Comparison of ENCODE assay signal across 1 cellular context in the genomic region with DNA sequence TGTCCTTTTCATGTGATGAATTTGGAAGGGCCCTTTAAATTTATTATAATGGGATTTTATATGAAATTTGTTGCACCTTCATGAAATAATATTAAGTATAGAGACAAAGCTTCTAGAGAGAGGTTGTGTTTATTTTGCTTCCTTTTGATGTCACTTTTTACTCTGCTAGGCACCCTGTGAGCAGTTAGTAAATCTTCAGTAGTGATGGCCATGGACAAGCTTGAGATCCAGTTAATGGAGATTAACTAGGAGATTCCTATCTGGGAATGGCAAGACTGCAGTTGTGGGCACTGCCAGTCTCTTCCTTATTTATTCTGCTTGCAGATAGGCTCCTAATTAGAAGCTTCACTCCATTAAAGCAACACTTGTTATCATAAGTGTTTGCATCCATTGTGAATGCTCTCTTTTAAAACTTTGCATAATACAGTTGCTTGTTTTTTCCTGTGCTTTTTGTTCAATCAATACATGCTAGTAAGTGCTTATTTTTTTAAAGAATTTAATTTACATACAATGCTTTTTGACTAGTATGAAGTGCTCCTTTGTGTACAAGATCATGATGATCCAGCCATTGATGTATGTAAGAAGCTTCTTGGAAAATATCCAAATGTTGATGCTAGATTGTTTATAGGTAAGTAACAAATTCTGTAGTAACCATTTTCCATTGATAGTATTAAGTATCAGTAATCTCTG.
TF ChIP-seq lines count a peak whose summit lies in the region.

No MANE protein-coding gene starts in this region.

TF ChIP-seq in GM12878, 131 proteins besides CTCF, POLR2A, EP300 and RAD21 (continued from another document):
- TF ChIP-seq, protein P1, sequence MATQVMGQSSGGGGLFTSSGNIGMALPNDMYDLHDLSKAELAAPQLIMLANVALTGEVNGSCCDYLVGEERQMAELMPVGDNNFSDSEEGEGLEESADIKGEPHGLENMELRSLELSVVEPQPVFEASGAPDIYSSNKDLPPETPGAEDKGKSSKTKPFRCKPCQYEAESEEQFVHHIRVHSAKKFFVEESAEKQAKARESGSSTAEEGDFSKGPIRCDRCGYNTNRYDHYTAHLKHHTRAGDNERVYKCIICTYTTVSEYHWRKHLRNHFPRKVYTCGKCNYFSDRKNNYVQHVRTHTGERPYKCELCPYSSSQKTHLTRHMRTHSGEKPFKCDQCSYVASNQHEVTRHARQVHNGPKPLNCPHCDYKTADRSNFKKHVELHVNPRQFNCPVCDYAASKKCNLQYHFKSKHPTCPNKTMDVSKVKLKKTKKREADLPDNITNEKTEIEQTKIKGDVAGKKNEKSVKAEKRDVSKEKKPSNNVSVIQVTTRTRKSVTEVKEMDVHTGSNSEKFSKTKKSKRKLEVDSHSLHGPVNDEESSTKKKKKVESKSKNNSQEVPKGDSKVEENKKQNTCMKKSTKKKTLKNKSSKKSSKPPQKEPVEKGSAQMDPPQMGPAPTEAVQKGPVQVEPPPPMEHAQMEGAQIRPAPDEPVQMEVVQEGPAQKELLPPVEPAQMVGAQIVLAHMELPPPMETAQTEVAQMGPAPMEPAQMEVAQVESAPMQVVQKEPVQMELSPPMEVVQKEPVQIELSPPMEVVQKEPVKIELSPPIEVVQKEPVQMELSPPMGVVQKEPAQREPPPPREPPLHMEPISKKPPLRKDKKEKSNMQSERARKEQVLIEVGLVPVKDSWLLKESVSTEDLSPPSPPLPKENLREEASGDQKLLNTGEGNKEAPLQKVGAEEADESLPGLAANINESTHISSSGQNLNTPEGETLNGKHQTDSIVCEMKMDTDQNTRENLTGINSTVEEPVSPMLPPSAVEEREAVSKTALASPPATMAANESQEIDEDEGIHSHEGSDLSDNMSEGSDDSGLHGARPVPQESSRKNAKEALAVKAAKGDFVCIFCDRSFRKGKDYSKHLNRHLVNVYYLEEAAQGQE (IDR thresholded peaks at IDR 0.05; ENCODE audit: low read depth, low read length), result no peak
- no peak for TF ChIP-seq RBBP5 (conservative IDR thresholded peaks at IDR 0.05)
- TF ChIP-seq IRF4 (IDR thresholded peaks at IDR 0.05; ENCODE audit: low read depth, low read length), result no peak
- TF ChIP-seq, protein P2, sequence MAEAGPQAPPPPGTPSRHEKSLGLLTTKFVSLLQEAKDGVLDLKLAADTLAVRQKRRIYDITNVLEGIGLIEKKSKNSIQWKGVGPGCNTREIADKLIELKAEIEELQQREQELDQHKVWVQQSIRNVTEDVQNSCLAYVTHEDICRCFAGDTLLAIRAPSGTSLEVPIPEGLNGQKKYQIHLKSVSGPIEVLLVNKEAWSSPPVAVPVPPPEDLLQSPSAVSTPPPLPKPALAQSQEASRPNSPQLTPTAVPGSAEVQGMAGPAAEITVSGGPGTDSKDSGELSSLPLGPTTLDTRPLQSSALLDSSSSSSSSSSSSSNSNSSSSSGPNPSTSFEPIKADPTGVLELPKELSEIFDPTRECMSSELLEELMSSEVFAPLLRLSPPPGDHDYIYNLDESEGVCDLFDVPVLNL (IDR thresholded peaks at IDR 0.05; ENCODE audit: low read depth, low read length), result no peak
- no peak for TF ChIP-seq RUNX3 (IDR thresholded peaks at IDR 0.05; ENCODE audit: low read length)
- no peak for TF ChIP-seq SRF (IDR thresholded peaks at IDR 0.05; ENCODE audit: low read depth in 2 of 2, low read length in 2 of 2)
TF ChIP-seq in GM12878: peak in this region for 0.
